Comparison of ENCODE assay signal across 8 cellular contexts in the genomic region with DNA sequence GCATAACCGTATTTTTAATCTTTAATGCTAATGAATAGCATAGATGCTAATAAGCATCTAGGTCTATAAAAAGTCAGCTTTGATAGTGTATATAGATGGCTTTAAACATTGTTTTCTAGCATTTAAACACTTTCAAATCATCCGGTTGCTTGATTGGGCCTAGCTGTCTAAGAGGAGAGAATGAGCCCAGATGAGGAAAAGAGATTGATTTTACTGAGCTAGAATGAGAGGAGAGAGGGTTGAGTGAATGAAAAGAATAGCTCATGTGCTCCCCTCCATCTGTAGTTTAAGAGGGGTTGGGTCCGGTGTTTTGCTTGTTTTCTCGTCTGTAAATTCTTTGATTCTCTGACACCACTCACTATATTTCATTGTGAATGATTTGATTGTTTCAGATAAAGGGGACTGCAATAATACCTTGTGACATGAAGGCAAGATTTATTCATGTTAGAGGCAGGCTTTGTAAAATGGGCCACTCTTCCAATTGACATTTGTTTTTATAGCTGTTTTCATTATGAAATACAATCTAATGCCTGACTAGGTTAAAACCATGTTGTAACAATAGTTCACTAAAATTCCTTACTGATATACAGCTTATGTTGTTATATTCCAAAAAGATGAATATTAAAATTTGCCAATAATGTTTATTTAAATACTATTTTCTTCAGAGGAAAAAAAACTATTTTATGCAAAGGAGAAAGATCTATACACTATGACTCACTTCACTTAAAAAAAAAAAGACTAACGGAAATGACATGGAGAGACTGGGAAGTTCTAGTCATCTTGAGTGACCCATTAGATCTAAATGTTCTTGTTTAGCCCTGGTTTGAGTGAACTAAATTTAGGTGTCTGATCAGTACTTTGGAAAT. TPM values are rescaled to one million over a fixed set of nuclear protein-coding genes. Genes with fewer than 3 reads are reported as not detected.
A peak's percentile ranks its signal among the peaks of the same experiment; 100 is the strongest.
DNase-seq lines count a peak whose midpoint lies in the region; ATAC-seq and TF ChIP-seq lines count a peak whose summit lies in the region.

No MANE protein-coding gene starts in this region.

- H3K9me3 Mint-ChIP-seq in HFFc6 = no peaks in the 10 kb centered on the region
- no peaks in the 10 kb centered on the region for H3K9me3 Mint-ChIP-seq in stimulated activated effector memory CD8-positive, alpha-beta T cell treated with anti-CD3 and anti-CD28 coated beads, Interleukin-12 subunit alpha, Interleukin-12 subunit beta, amount 100 ng/mL, for 72 hours

- peaks cover 8% of the 10 kb centered on the region for H3K36me3 Mint-ChIP-seq in HFFc6 (ENCODE audit: low read depth)
- H3K36me3 Mint-ChIP-seq in stimulated activated effector memory CD8-positive, alpha-beta T cell treated with anti-CD3 and anti-CD28 coated beads, Interleukin-12 subunit alpha, Interleukin-12 subunit beta, amount 100 ng/mL, for 72 hours = peaks cover 49% of the 10 kb centered on the region

- TF ChIP-seq POLR2A in gastroesophageal sphincter (IDR thresholded peaks at IDR 0.05) = no peak

- H3K27ac ChIP-seq in gastroesophageal sphincter = peak overlapping the region in 3 of 4 donors; percentile 25 to 60 (median 31)

- no peak for TF ChIP-seq EP300 in gastroesophageal sphincter (IDR thresholded peaks at IDR 0.05)

- DNase-seq in HFFc6 (peak; percentile 46), NCI-H1092 (lab: John Stamatoyannopoulos, UW) (no peak), midbrain (lab: John Stamatoyannopoulos, UW) (no peak)
- no peak for DNase-seq in stimulated activated effector memory CD8-positive, alpha-beta T cell treated with anti-CD3 and anti-CD28 coated beads, Interleukin-12 subunit alpha, Interleukin-12 subunit beta, amount 100 ng/mL, for 72 hours (ENCODE audit: low spot score in 2 of 2)

- H3K27me3 Mint-ChIP-seq in HFFc6 (ENCODE audit: insufficient read depth) = no peaks in the 10 kb centered on the region; the same call in none of the 2 replicates

- no peaks in the 10 kb centered on the region for H3K9me3 ChIP-seq in gastroesophageal sphincter

- 54 to 72% methylated on average over 5 of the region's 5 CpGs for WGBS in gastroesophageal sphincter (ENCODE audit: low coverage in 1 of 2), 2 donors

- no peaks in the 10 kb centered on the region for H3K36me3 ChIP-seq in gastroesophageal sphincter

- no peaks in the 10 kb centered on the region for H3K27me3 ChIP-seq in gastroesophageal sphincter

- peaks cover 7 to 84% (median 14%) of the 10 kb centered on the region in 3 donors for H3K4me1 ChIP-seq in gastroesophageal sphincter

- H3K4me3 Mint-ChIP-seq in HFFc6 = peak overlapping the region; percentile 93
- H3K4me3 Mint-ChIP-seq in stimulated activated effector memory CD8-positive, alpha-beta T cell treated with anti-CD3 and anti-CD28 coated beads, Interleukin-12 subunit alpha, Interleukin-12 subunit beta, amount 100 ng/mL, for 72 hours = peak overlapping the region; percentile 94

- peaks cover 77% of the 10 kb centered on the region for H3K4me1 Mint-ChIP-seq in HFFc6 (ENCODE audit: low read depth)
- peaks cover 65% of the 10 kb centered on the region for H3K4me1 Mint-ChIP-seq in stimulated activated effector memory CD8-positive, alpha-beta T cell treated with anti-CD3 and anti-CD28 coated beads, Interleukin-12 subunit alpha, Interleukin-12 subunit beta, amount 100 ng/mL, for 72 hours

- peak overlapping the region; percentile 91 for H3K27ac Mint-ChIP-seq in HFFc6
- H3K27ac Mint-ChIP-seq in stimulated activated effector memory CD8-positive, alpha-beta T cell treated with anti-CD3 and anti-CD28 coated beads, Interleukin-12 subunit alpha, Interleukin-12 subunit beta, amount 100 ng/mL, for 72 hours = peak overlapping the region; percentile 95

- TF ChIP-seq CTCF in HFFc6 (IDR thresholded peaks at IDR 0.05) = no peak
- no peak for TF ChIP-seq CTCF in WI38 (IDR thresholded peaks at IDR 0.05; ENCODE audit: low read depth, low read length)
- TF ChIP-seq CTCF in gastroesophageal sphincter (IDR thresholded peaks at IDR 0.05) = no peak

- ATAC-seq in gastroesophageal sphincter (no peak), GM18861 (IDR thresholded peaks at IDR 0.05; ENCODE audit: unreplicated experiment) (no peak)
- no peak for ATAC-seq in stimulated activated effector memory CD8-positive, alpha-beta T cell treated with anti-CD3 and anti-CD28 coated beads, Interleukin-12 subunit alpha, Interleukin-12 subunit beta, amount 100 ng/mL, for 72 hours
- no peak for ATAC-seq in activated CD4-positive, CD25-positive, alpha-beta regulatory T cell treated with anti-CD3 and anti-CD28 coated beads, Interleukin-2, amount 50 U/mL, for 24 hours

- peak overlapping the region; percentile 97 for H3K4me3 ChIP-seq in WI38 (ENCODE audit: low read depth, low read length)
- no peak overlapping the region for H3K4me3 ChIP-seq in gastroesophageal sphincter

RNA-seq across cellular contexts. Expression of a gene that starts 3.2 kb away (rescaled TPM):
- total RNA-seq in HFFc6 (2021; fragmentation: NEBNext Ultra II Directional; extraction: Animal tissue kit (Norgen Biotek cat#: 25700)) = 10 to 100 TPM; 37.8 to 46.5 (median 45.2) TPM
- 10 to 100 TPM; 27.6 to 43.6 (median 38.4) TPM for total RNA-seq in gastroesophageal sphincter
